Comparison of ENCODE assay signal across 8 cellular contexts in the genomic region with DNA sequence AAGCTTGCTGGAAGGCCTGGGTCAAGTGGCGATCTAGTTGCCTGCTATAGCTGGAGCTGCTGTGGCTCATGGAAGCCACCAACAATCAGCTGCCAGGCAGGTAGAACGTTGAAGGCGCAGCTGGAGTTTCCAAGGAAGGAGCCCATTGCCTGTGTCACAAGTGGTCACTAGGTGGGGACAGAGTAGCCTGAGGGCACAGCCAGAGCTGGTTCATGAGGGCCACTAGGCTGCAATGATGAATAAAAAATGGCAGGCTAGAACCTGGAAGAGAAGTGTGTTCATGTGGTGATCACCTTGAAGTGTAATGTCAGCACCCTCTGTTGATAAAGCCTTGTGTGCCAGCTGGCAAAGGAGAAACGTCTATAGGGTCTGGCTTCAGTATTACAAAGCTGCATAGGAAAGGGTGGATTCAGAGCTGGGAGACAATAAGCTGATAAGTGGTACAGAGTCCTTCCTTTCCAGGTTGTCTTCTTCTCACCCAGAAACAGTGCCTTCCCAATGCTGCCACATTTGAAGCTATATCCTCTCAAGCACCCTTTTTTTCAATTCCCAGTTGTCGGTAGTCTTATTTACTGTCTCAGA.
DNase-seq lines count a peak whose midpoint lies in the region; ATAC-seq, FAIRE-seq and TF ChIP-seq lines count a peak whose summit lies in the region.

No MANE protein-coding gene starts in this region.

- no peaks in the 10 kb centered on the region for H3K9me3 Mint-ChIP-seq in activated naive CD8-positive, alpha-beta T cell treated with anti-CD3 and anti-CD28 coated beads, Interleukin-2, amount 50 U/mL, for 24 hours

- no peaks in the 10 kb centered on the region for H3K36me3 Mint-ChIP-seq in activated naive CD8-positive, alpha-beta T cell treated with anti-CD3 and anti-CD28 coated beads, Interleukin-2, amount 50 U/mL, for 24 hours (ENCODE audit: low read depth)

- H3K9me3 ChIP-seq in NT2/D1 (ENCODE audit: insufficient read depth, low read length): peaks cover 10% of the 10 kb centered on the region; the same call in 1 of the 2 replicates

- no peak for FAIRE-seq in D721Med (lab: Jason Lieb, UNC)

- no peaks in the 10 kb centered on the region for H3K4me1 Mint-ChIP-seq in activated naive CD8-positive, alpha-beta T cell treated with anti-CD3 and anti-CD28 coated beads, Interleukin-2, amount 50 U/mL, for 24 hours

- no peak for DNase-seq in D721Med (ENCODE audit: insufficient read length, low spot score)
- DNase-seq in GM20000 (ENCODE audit: low spot score): peak; percentile 68
- peak; percentile 33 for DNase-seq in HS-27A (ENCODE audit: low read depth)
- DNase-seq in NT2/D1 (ENCODE audit: low read depth, low spot score): peak; percentile 81
- DNase-seq in activated naive CD8-positive, alpha-beta T cell treated with anti-CD3 and anti-CD28 coated beads, Interleukin-2, amount 50 U/mL, for 24 hours: peak; percentile 59
- DNase-seq in hepatic stellate cell (ENCODE audit: low spot score): peak; percentile 36
- peak; percentile 18 for DNase-seq in smooth muscle cell of the brain vasculature (ENCODE audit: low read depth, low spot score)
- no peak for DNase-seq in GOT3 (lab: John Stamatoyannopoulos, UW)

- peak; percentile 85 for TF ChIP-seq CTCF in D721Med (IDR thresholded peaks at IDR 0.05; ENCODE audit: insufficient read depth, missing control alignments)
- peak; percentile 66 for TF ChIP-seq CTCF in GM20000 (IDR thresholded peaks at IDR 0.05; ENCODE audit: extremely low read depth, missing control alignments)

- H3K4me1 ChIP-seq in NT2/D1 (ENCODE audit: insufficient read depth, insufficient read length): no peaks in the 10 kb centered on the region

- no peak overlapping the region for H3K4me3 Mint-ChIP-seq in activated naive CD8-positive, alpha-beta T cell treated with anti-CD3 and anti-CD28 coated beads, Interleukin-2, amount 50 U/mL, for 24 hours

- H3K27me3 ChIP-seq in NT2/D1 (ENCODE audit: insufficient read depth, insufficient read length): no peaks in the 10 kb centered on the region

- H3K27me3 Mint-ChIP-seq in activated naive CD8-positive, alpha-beta T cell treated with anti-CD3 and anti-CD28 coated beads, Interleukin-2, amount 50 U/mL, for 24 hours: peaks cover 38% of the 10 kb centered on the region

- no peaks in the 10 kb centered on the region for H3K36me3 ChIP-seq in NT2/D1 (ENCODE audit: insufficient read depth, insufficient read length, low read length)

- peak; percentile 82 for ATAC-seq in activated naive CD8-positive, alpha-beta T cell treated with anti-CD3 and anti-CD28 coated beads, Interleukin-2, amount 50 U/mL, for 24 hours

- no peak overlapping the region for H3K9ac ChIP-seq in NT2/D1 (ENCODE audit: insufficient read length, low read depth)

- no peak overlapping the region for H3K27ac Mint-ChIP-seq in activated naive CD8-positive, alpha-beta T cell treated with anti-CD3 and anti-CD28 coated beads, Interleukin-2, amount 50 U/mL, for 24 hours

- H3K4me3 ChIP-seq in NT2/D1 (ENCODE audit: insufficient read length, low read depth): no peak overlapping the region

Comparison
In these comparisons a context has a peak if more than half of its experiments do, and no peak if none do; other contexts are left out.
1. DNase-seq: peak in GM20000 (single experiment), HS-27A (single experiment), NT2/D1 (single experiment), activated naive CD8-positive, alpha-beta T cell treated with anti-CD3 and anti-CD28 coated beads, Interleukin-2, amount 50 U/mL, for 24 hours (single experiment), hepatic stellate cell (single experiment) and smooth muscle cell of the brain vasculature (single experiment); none in D721Med (single experiment) and GOT3 (single experiment).